In genomic region chr2:175181104-175181876, GRCh38 we compare ENCODE assay signal across 8 cellular contexts. TPM values are rescaled to one million over a fixed set of nuclear protein-coding genes. Genes with fewer than 3 reads are reported as not detected.
DNase-seq lines count a peak whose midpoint lies in the region; ATAC-seq, FAIRE-seq and TF ChIP-seq lines count a peak whose summit lies in the region.

ATP5MC3 (minus strand) TSS chr2:175181710; CDS start chr2:175181393, 317 bp downstream.

- H3K9me3 ChIP-seq in BLaER1: no peaks in the 10 kb centered on the region

- H3K9ac ChIP-seq in BLaER1: peak within 1 kb of the TSS; percentile 96

- peak; percentile 81 for ATAC-seq in HG03457 (IDR thresholded peaks at IDR 0.05; ENCODE audit: unreplicated experiment)

- peaks cover 37% of the 10 kb centered on the region for H4K20me1 ChIP-seq in BLaER1

- peak; percentile 82 for DNase-seq in GM19239 (ENCODE audit: insufficient read length, low spot score)
- DNase-seq in NCI-H526 (lab: John Stamatoyannopoulos, UW): peak; percentile 93 to 98
- peak; percentile 97 for DNase-seq in activated CD4-positive, alpha-beta T cell treated with anti-CD3 and anti-CD28 coated beads, Interleukin-2, amount 10 ng/mL, durations not matched to agents 24 days and 14 days
- peak; percentile 92 for DNase-seq in coronary artery (ENCODE audit: low spot score)
- DNase-seq in left kidney (ENCODE audit: low read depth, low spot score): peak; percentile 99
- peak; percentile 91 to 92 for DNase-seq in stimulated activated CD4-positive, alpha-beta T cell treated with anti-CD3 and anti-CD28 coated beads, Interleukin-2, amount 100 ng/mL, for 24 hours

- H3K4me3 ChIP-seq in BLaER1 (peak within 1 kb of the TSS; percentile 95), coronary artery (peak within 1 kb of the TSS; percentile 85)

- H3K4me1 ChIP-seq in BLaER1: peaks cover 28% of the 10 kb centered on the region

- H3K4me2 ChIP-seq in BLaER1: peak within 1 kb of the TSS; percentile 88

- TF ChIP-seq CTCF in coronary artery (IDR thresholded peaks at IDR 0.05): no peak

- peaks cover 37% of the 10 kb centered on the region for H3K36me3 ChIP-seq in BLaER1

- peak; percentile 96 for FAIRE-seq in GM19239 (lab: Jason Lieb, UNC)

- peaks cover 42% of the 10 kb centered on the region for H3K36me3 Mint-ChIP-seq in activated CD4-positive, alpha-beta T cell treated with anti-CD3 and anti-CD28 coated beads, Interleukin-2, amount 10 ng/mL, durations not matched to agents 24 days and 14 days (ENCODE audit: low read depth)

- intact Hi-C loops in activated CD4-positive, alpha-beta T cell treated with anti-CD3 and anti-CD28 coated beads, Interleukin-2, amount 10 ng/mL, durations not matched to agents 24 days and 14 days (cut with micrococcal nuclease): loop anchor here (1.0 to 10.0 kb wide), 5 partner anchors 13 to 694 kb away; partner anchors contain the start of genes ATF2 and GPR155

- peak within 1 kb of the TSS; percentile 94 for H3K27ac Mint-ChIP-seq in activated CD4-positive, alpha-beta T cell treated with anti-CD3 and anti-CD28 coated beads, Interleukin-2, amount 10 ng/mL, durations not matched to agents 24 days and 14 days

- H3K9me3 Mint-ChIP-seq in activated CD4-positive, alpha-beta T cell treated with anti-CD3 and anti-CD28 coated beads, Interleukin-2, amount 10 ng/mL, durations not matched to agents 24 days and 14 days: peaks cover 10% of the 10 kb centered on the region

- no peaks in the 10 kb centered on the region for H3K27me3 Mint-ChIP-seq in activated CD4-positive, alpha-beta T cell treated with anti-CD3 and anti-CD28 coated beads, Interleukin-2, amount 10 ng/mL, durations not matched to agents 24 days and 14 days

- peak within 1 kb of the TSS; percentile 92 for H3K27ac ChIP-seq in BLaER1
- H3K27ac ChIP-seq in coronary artery: peak within 1 kb of the TSS; percentile 85 to 87

- H3K4me3 Mint-ChIP-seq in activated CD4-positive, alpha-beta T cell treated with anti-CD3 and anti-CD28 coated beads, Interleukin-2, amount 10 ng/mL, durations not matched to agents 24 days and 14 days: peak within 1 kb of the TSS; percentile 88

- no peaks in the 10 kb centered on the region for H3K27me3 ChIP-seq in BLaER1

- H3K4me1 Mint-ChIP-seq in activated CD4-positive, alpha-beta T cell treated with anti-CD3 and anti-CD28 coated beads, Interleukin-2, amount 10 ng/mL, durations not matched to agents 24 days and 14 days: peaks cover 20% of the 10 kb centered on the region

RNA-seq across cellular contexts. Expression of gene ATP5MC3, which starts in this region (rescaled TPM):
- total RNA-seq in activated CD4-positive, alpha-beta T cell treated with anti-CD3 and anti-CD28 coated beads, Interleukin-2, amount 10 ng/mL, durations not matched to agents 24 days and 14 days: 405 and 414 TPM in 2 replicates

Comparison
In these comparisons a context has a peak if more than half of its experiments do, and no peak if none do; other contexts are left out.
1. Peak in every context shown above with its lines: DNase-seq, ATAC-seq, H3K4me3 ChIP-seq and H3K27ac ChIP-seq.